In the genomic region with DNA sequence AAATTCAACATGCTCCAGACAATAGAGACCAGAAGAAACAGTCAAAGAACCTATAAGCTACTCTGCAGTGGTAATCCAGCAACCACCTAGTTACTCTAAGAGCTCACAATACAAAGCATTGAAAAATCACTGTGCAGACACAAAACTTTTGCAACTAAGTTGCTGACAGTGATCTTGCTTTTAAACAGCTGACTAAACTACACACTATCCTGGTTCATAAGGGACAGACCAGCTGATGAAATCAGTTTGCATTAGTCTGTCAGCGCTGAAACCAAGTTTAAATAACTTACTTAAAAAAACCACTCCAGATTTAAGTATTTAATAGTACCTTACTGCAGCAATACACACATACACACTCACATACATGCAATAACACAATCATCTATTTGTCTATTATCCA, we compare ENCODE assay signal across 1 cellular context.
TF ChIP-seq lines count a peak whose summit lies in the region.

No MANE protein-coding gene starts in this region.

TF ChIP-seq in K562, 482 proteins besides CTCF, POLR2A, EP300 and RAD21:
- TF ChIP-seq ILK (tag; IDR thresholded peaks at IDR 0.05; ENCODE audit: borderline replicate concordance, low read depth) (no peak), XRCC5 (IDR thresholded peaks at IDR 0.05; ENCODE audit: low read depth, low read length) (no peak), CREBBP (IDR thresholded peaks at IDR 0.05; ENCODE audit: low read depth, low read length) (no peak), MTA2 (IDR thresholded peaks at IDR 0.05; ENCODE audit: low read depth) (no peak), TRIM24 (IDR thresholded peaks at IDR 0.05) (no peak), ZFP36 (IDR thresholded peaks at IDR 0.05; ENCODE audit: low read depth, low read length, partially characterized antibody) (no peak), FUS (optimal IDR thresholded peaks at IDR 0.05; ENCODE audit: low read depth, low read length) (no peak), ATF2 (CRISPR knock-in tag; IDR thresholded peaks at IDR 0.05) (no peak), HMGXB4 (CRISPR knock-in tag; IDR thresholded peaks at IDR 0.05) (no peak), SRSF9 (IDR thresholded peaks at IDR 0.05; ENCODE audit: borderline replicate concordance, low read depth, low read length) (no peak), CBFA2T3 (IDR thresholded peaks at IDR 0.05) (no peak), GTF2F1 (IDR thresholded peaks at IDR 0.05; ENCODE audit: low read depth, low read length) (no peak), NONO (IDR thresholded peaks at IDR 0.05; ENCODE audit: low read depth in 2 of 2, low read length in 1 of 2) (no peak), NBN (IDR thresholded peaks at IDR 0.05; ENCODE audit: low read depth) (no peak)
- TF ChIP-seq, protein P1, sequence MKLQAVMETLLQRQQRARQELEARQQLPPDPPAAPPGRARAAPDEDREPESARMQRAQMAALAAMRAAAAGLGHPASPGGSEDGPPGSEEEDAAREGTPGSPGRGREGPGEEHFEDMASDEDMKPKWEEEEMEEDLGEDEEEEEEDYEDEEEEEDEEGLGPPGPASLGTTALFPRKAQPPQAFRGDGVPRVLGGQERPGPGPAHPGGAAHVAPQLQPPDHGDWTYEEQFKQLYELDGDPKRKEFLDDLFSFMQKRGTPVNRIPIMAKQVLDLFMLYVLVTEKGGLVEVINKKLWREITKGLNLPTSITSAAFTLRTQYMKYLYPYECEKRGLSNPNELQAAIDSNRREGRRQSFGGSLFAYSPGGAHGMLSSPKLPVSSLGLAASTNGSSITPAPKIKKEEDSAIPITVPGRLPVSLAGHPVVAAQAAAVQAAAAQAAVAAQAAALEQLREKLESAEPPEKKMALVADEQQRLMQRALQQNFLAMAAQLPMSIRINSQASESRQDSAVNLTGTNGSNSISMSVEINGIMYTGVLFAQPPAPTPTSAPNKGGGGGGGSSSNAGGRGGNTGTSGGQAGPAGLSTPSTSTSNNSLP (IDR thresholded peaks at IDR 0.05; ENCODE audit: borderline replicate concordance, low read depth, low read length) = no peak
